8 cellular contexts compared by ENCODE assay signal in the genomic region with DNA sequence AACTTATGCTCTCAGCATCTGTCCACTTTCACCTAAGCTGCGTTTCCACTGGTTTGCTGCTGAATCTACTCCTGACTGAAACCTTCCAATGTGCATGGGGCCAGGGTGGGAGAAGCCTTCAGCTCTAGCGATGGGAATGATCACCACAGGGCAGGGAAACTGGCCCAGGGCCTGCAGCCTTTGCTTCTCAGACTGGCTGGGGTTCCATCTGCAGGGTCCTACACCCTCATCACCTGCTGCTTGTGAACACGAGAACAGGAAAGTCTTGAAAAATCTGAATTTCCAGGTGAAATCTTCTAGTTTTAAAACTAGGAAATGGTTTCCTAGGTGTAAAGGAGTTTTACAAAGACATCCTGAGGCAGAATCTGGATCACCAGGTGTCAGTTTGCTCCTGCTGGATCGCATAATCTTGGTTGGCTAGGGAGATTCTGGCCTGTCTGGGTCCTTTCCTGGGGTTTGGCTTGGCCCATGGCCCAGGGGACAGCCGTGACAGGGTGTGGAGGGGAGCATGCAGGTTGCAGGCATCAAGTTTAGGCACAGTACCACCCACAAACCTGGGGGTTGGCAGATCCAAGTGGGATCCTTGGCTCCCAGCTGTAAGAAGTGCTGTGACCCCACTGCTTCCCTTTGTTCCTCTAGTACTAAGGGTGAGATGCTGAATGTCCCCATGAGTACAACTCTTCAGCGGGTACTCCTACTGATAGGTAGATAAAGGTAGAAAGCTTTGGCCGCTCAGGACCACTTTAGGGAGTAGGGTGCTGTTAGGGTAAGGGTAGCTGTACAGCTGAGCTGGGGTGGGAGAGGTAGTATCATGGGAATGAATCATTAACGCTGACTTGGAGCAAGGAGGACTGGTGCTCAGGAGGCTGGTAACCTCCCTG. TPM values are rescaled to one million over a fixed set of nuclear protein-coding genes. Genes with fewer than 3 reads are reported as not detected.
DNase-seq lines count a peak whose midpoint lies in the region; ATAC-seq and TF ChIP-seq lines count a peak whose summit lies in the region.

No MANE protein-coding gene starts in this region.

- no peak for DNase-seq in GM12865 (ENCODE audit: low read depth)
- DNase-seq in T-cell = no peak
- no peak for DNase-seq in fibroblast of pulmonary artery (ENCODE audit: low read depth)
- peak; percentile 66 for DNase-seq in sigmoid colon
- no peak for DNase-seq in NCI-H510A (lab: John Stamatoyannopoulos, UW)
- no peak for DNase-seq in amygdala (lab: John Stamatoyannopoulos, UW)
- no peak for DNase-seq in stimulated activated naive CD4-positive, alpha-beta T cell (lab: John Stamatoyannopoulos, UW)

- no peaks in the 10 kb centered on the region for H3K27me3 ChIP-seq in sigmoid colon

- whole genome bisulfite sequencing in sigmoid colon, 2 donors = 82 to 88% methylated on average over 8 of the region's 8 CpGs

- no peak for ATAC-seq in T-cell (replicated peaks in 1 of 4)
- ATAC-seq in GM21619 (IDR thresholded peaks at IDR 0.05; ENCODE audit: unreplicated experiment) = no peak

- TF ChIP-seq EP300 in sigmoid colon (IDR thresholded peaks at IDR 0.05) = no peak

- H3K36me3 Mint-ChIP-seq in T-cell = peaks cover 9% of the 10 kb centered on the region

- no peaks in the 10 kb centered on the region for H3K9me3 Mint-ChIP-seq in T-cell

- H3K27me3 Mint-ChIP-seq in T-cell = no peaks in the 10 kb centered on the region

- peak overlapping the region; percentile 99 to 100 (median 100) for H3K27ac ChIP-seq in sigmoid colon

- intact Hi-C loops in sigmoid colon (cut with DNase I) = no loop called here

- H3K4me3 Mint-ChIP-seq in T-cell = peak overlapping the region; percentile 97 to 98 (median 97)

- peak overlapping the region; percentile 98 for H3K27ac Mint-ChIP-seq in T-cell

- peaks cover 10 to 17% (median 13%) of the 10 kb centered on the region in 4 donors for H3K36me3 ChIP-seq in sigmoid colon

- H3K4me3 ChIP-seq in GM12865 (ENCODE audit: low read depth, low read length) (peak overlapping the region; percentile 64), fibroblast of pulmonary artery (replicated peaks; ENCODE audit: low read depth, low read length) (peak overlapping the region; percentile 99), sigmoid colon (peak overlapping the region in 3 of 4 donors; percentile 81 to 84 (median 83))

- TF ChIP-seq CTCF in GM12865 (IDR thresholded peaks at IDR 0.05; ENCODE audit: insufficient read depth, low read depth, low read length, missing control alignments) (no peak), fibroblast of pulmonary artery (IDR thresholded peaks at IDR 0.05; ENCODE audit: low read length, missing control alignments) (no peak), sigmoid colon (IDR thresholded peaks at IDR 0.05) (no peak)

- CTCF ChIA-PET in T-cell (lab: Charles Lee) = no interaction called here

- H3K9me3 ChIP-seq in sigmoid colon = no peaks in the 10 kb centered on the region

- no peak for TF ChIP-seq POLR2A in sigmoid colon (IDR thresholded peaks at IDR 0.05)

- H3K4me1 ChIP-seq in sigmoid colon = peaks cover 0 to 62% (median 57%) of the 10 kb centered on the region in 4 donors

- POLR2A ChIA-PET in T-cell (lab: Charles Lee) = no interaction called here

- peaks cover 63 to 73% (median 72%) of the 10 kb centered on the region in 3 donors for H3K4me1 Mint-ChIP-seq in T-cell

RNA-seq across cellular contexts. Expression of gene UBE2M, which starts 1.8 kb away (rescaled TPM):
- total RNA-seq in T-cell (10 to 100 TPM; 35.6 to 53.5 (median 48.6) TPM), sigmoid colon (10 to 100 TPM; 22.4 to 37.5 (median 30.3) TPM)
- polyA plus RNA-seq in sigmoid colon = 10 to 100 TPM; 48.0 to 58.5 (median 57.8) TPM

RNA-seq across cellular contexts. Expression of gene CHMP2A, which starts 5.3 kb away (rescaled TPM):
- 10 to 100 TPM; 61.5 to 82.9 (median 79.3) TPM for total RNA-seq in T-cell
- total RNA-seq in sigmoid colon = 100 to 1,000 TPM; 101 to 144 (median 136) TPM
- polyA plus RNA-seq in sigmoid colon = 100 to 1,000 TPM; 196 to 372 (median 300) TPM

RNA-seq across cellular contexts. Expression of gene MZF1, which starts 12.9 kb away (rescaled TPM):
- total RNA-seq in T-cell = 10 to 100 TPM; 37.0 to 59.3 (median 47.2) TPM
- total RNA-seq in sigmoid colon = 10 to 100 TPM; 13.6 to 31.5 (median 20.1) TPM
- 10 to 100 TPM in 1 of 3 donors, 1 to 10 TPM in 2; 5.8 to 28.7 (median 9.0) TPM for polyA plus RNA-seq in sigmoid colon

RNA-seq across cellular contexts. Expression of gene TRIM28, which starts 16.4 kb away (rescaled TPM):
- total RNA-seq in T-cell = 100 to 1,000 TPM; 374 to 574 (median 403) TPM
- total RNA-seq in sigmoid colon = 100 to 1,000 TPM; 157 to 236 (median 207) TPM
- polyA plus RNA-seq in sigmoid colon = 100 to 1,000 TPM in 2 of 3 donors, 10 to 100 TPM in 1; 84.8 to 223 (median 150) TPM

RNA-seq across cellular contexts. Expression of gene ZBTB45, which starts 40.6 kb away (rescaled TPM):
- total RNA-seq in T-cell = 10 to 100 TPM in 4 of 5 donors, 1 to 10 TPM in 1; 8.3 to 27.8 (median 24.5) TPM
- 10 to 100 TPM in 1 of 4 donors, 1 to 10 TPM in 3; 7.6 to 13.8 (median 8.4) TPM for total RNA-seq in sigmoid colon
- polyA plus RNA-seq in sigmoid colon = 10 to 100 TPM in 1 of 3 donors, 1 to 10 TPM in 2; 4.9 to 10.2 (median 6.0) TPM
